8 cellular contexts compared by ENCODE assay signal in genomic region chr15:59841036-59841435, GRCh38.
"Had no signal": no experiment of that assay in that cellular context is flagged by ENCODE, and none has a peak within 500 bp of the region (broad histone marks: within the 10 kb centered on the region; RNA-seq: fewer than 3 reads in every experiment).

No MANE protein-coding gene starts in this region.

- FAIRE-seq: H1, H54, HTR-8/SVneo, K562 had no signal

- H3K4me3 ChIP-seq: GM23338, K562 had no signal

- DNase-seq: H9, HCEC 1CT, IMR-90 had no signal
